In genomic region chr12:91565246-91565645, GRCh38 we compare ENCODE assay signal across 13 cellular contexts.
DNase-seq lines count a peak whose midpoint lies in the region; ATAC-seq and TF ChIP-seq lines count a peak whose summit lies in the region.
"Had no signal": no experiment of that assay in that cellular context is flagged by ENCODE, and none has a peak within 500 bp of the region (broad histone marks: within the 10 kb centered on the region; RNA-seq: fewer than 3 reads in every experiment).

No MANE protein-coding gene starts in this region.

- no peak for TF ChIP-seq CTCF in AG10803 (conservative IDR thresholded peaks at IDR 0.05; ENCODE audit: low read length)
- TF ChIP-seq CTCF in choroid plexus epithelial cell (conservative IDR thresholded peaks at IDR 0.05; ENCODE audit: low read depth, low read length) = no peak

- peak overlapping the region; percentile 16; the same call in 1 of the 2 replicates for H3K27ac ChIP-seq in SJCRH30
- H3K27ac ChIP-seq: KMS-11, ovary, upper lobe of right lung had no signal

- DNase-seq in AG10803 (ENCODE audit: low read depth) = peak; percentile 24
- peak; percentile 25 to 37 for DNase-seq in SJCRH30
- peak; percentile 22 for DNase-seq in choroid plexus epithelial cell (ENCODE audit: low read depth)
- DNase-seq in putamen (ENCODE audit: low spot score) = peak; percentile 54
- no peak for DNase-seq in DMS53 treated with DMSO at 0.1 percent for 48 hours (lab: John Stamatoyannopoulos, UW; ENCODE audit: unreplicated experiment)
- DNase-seq in DMS 273 treated with DMSO at 0.1 percent for 48 hours (lab: John Stamatoyannopoulos, UW) = no peak
- DNase-seq: NCI-H2029 treated with DMSO at 0.1 percent for 48 hours, upper lobe of right lung had no signal

- no peaks in the 10 kb centered on the region for H3K9me3 ChIP-seq in SJCRH30 (replicated peaks)
- H3K9me3 ChIP-seq: ovary, upper lobe of right lung had no signal

- H3K4me3 ChIP-seq in AG10803 (ENCODE audit: low read length) (no peak overlapping the region), SJCRH30 (no peak overlapping the region), choroid plexus epithelial cell (ENCODE audit: low read depth, low read length) (no peak overlapping the region)
- H3K4me3 ChIP-seq: ovary, upper lobe of right lung had no signal

- H3K27me3 ChIP-seq in SJCRH30 = no peaks in the 10 kb centered on the region
- H3K27me3 ChIP-seq: ovary, upper lobe of right lung had no signal

- H3K36me3 ChIP-seq in SJCRH30 = no peaks in the 10 kb centered on the region
- H3K36me3 ChIP-seq: ovary, upper lobe of right lung had no signal

- peaks cover 10% of the 10 kb centered on the region; the same call in 1 of the 2 replicates for H3K4me1 ChIP-seq in SJCRH30
- H3K4me1 ChIP-seq: upper lobe of right lung had no signal

- no peak for ATAC-seq in HG03280 (IDR thresholded peaks at IDR 0.05; ENCODE audit: unreplicated experiment)
- no peak for ATAC-seq in GM18873 (IDR thresholded peaks at IDR 0.05; ENCODE audit: low FRiP score, unreplicated experiment)
- ATAC-seq: left lobe of liver, upper lobe of right lung had no signal

Comparison
In these comparisons a context has a peak if more than half of its experiments do, and no peak if none do; other contexts are left out.
1. DNase-seq: peak in AG10803 (single experiment), SJCRH30 (2 of 2), choroid plexus epithelial cell (single experiment) and putamen (single experiment); none in DMS53 treated with DMSO at 0.1 percent for 48 hours (single experiment) and DMS 273 treated with DMSO at 0.1 percent for 48 hours (single experiment).